In the genomic region with DNA sequence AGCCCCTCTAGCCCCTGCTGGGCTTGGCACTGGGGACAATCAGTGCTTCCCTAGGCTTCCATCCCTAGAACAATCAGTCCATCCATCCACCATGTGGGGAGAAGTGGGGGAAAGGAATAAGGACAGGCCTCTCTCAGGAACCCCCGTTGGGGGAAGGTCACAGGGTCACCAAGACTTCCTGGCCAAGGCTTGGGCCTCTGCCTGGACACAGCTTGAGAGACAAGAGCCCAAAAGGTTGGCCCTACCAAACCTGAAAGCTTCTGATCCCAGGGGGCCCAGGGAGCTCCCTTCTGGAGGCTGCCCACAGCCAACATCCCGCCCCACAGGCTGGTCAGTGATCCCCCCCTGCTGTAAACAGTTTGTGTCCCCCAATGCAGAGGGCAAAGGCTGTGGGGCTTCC, we compare ENCODE assay signal across 17 cellular contexts. TPM values are rescaled to one million over a fixed set of nuclear protein-coding genes. Genes with fewer than 3 reads are reported as not detected.
A peak's percentile ranks its signal among the peaks of the same experiment; 100 is the strongest.
DNase-seq lines count a peak whose midpoint lies in the region; ATAC-seq and TF ChIP-seq lines count a peak whose summit lies in the region.
"Had no signal": no experiment of that assay in that cellular context is flagged by ENCODE, and none has a peak within 500 bp of the region (broad histone marks: within the 10 kb centered on the region; RNA-seq: fewer than 3 reads in every experiment).

No MANE protein-coding gene starts in this region.

- TF ChIP-seq CTCF in left ventricle myocardium inferior (IDR thresholded peaks at IDR 0.05; ENCODE audit: borderline replicate concordance) (no peak), ascending aorta (IDR thresholded peaks at IDR 0.05) (no peak), thoracic aorta (IDR thresholded peaks at IDR 0.05) (no peak)

- H2AK5ac ChIP-seq in mesenchymal stem cell (ENCODE audit: low read length, severe bottlenecking): no peak overlapping the region

- H3K27ac ChIP-seq in left ventricle myocardium inferior (replicated peaks) (peak overlapping the region; percentile 82), ascending aorta (peak overlapping the region; percentile 64 to 78), mesenchymal stem cell (ENCODE audit: low read length, poor library complexity, severe bottlenecking) (no peak overlapping the region), thoracic aorta (peak overlapping the region; percentile 58 to 75)
- H3K27ac ChIP-seq: GM23248, prostate gland had no signal

- H4K91ac ChIP-seq in mesenchymal stem cell (ENCODE audit: low read length): no peak overlapping the region

- ATAC-seq in Right ventricle myocardium inferior: no peak
- ATAC-seq in thoracic aorta (ENCODE audit: insufficient number of reproducible peaks, low FRiP score, low read depth): no peak
- no peak for ATAC-seq in HG03039 (IDR thresholded peaks at IDR 0.05; ENCODE audit: unreplicated experiment)
- ATAC-seq in HG02571 (IDR thresholded peaks at IDR 0.05; ENCODE audit: unreplicated experiment): no peak

- H2BK15ac ChIP-seq in mesenchymal stem cell (ENCODE audit: low read depth, poor library complexity, severe bottlenecking): peak overlapping the region; percentile 67

- no peak overlapping the region for H3K14ac ChIP-seq in mesenchymal stem cell (ENCODE audit: low read length in 2 of 2)

- no peak overlapping the region for H3K18ac ChIP-seq in mesenchymal stem cell (ENCODE audit: low read depth in 1 of 2, low read length in 2 of 2)

- 61% methylated on average over 2 of the region's 2 CpGs for WGBS in mesenchymal stem cell

- no peaks in the 10 kb centered on the region for H3K27me3 ChIP-seq in left ventricle myocardium inferior (ENCODE audit: low read depth)
- no peaks in the 10 kb centered on the region for H3K27me3 ChIP-seq in ascending aorta
- H3K27me3 ChIP-seq in mesenchymal stem cell (ENCODE audit: control insufficient read depth in 1 of 2, insufficient read depth in 1 of 2, low read length in 2 of 2): peaks cover 50 to 74% of the 10 kb centered on the region in 2 experiments
- no peaks in the 10 kb centered on the region for H3K27me3 ChIP-seq in thoracic aorta (replicated peaks; ENCODE audit: insufficient read depth)

- intact Hi-C loops in left ventricle myocardium inferior (cut with micrococcal nuclease): no loop called here
- intact Hi-C loops in Right ventricle myocardium inferior (cut with DNase I): no loop called here
- intact Hi-C loops in ascending aorta (cut with DNase I): loop anchor here (5.0 kb wide), 1 partner anchor 102 kb away; no protein-coding TSS in a partner anchor

- H3K4ac ChIP-seq in mesenchymal stem cell (ENCODE audit: low read depth in 1 of 2, low read length in 2 of 2): no peak overlapping the region

- no peaks in the 10 kb centered on the region for H3K79me1 ChIP-seq in mesenchymal stem cell (replicated peaks; ENCODE audit: low read length, poor library complexity, severe bottlenecking)

- H4K8ac ChIP-seq in mesenchymal stem cell (ENCODE audit: low read length): no peak overlapping the region

- H3K4me2 ChIP-seq in mesenchymal stem cell (ENCODE audit: low read length, poor library complexity, severe bottlenecking): no peak overlapping the region

- H3K4me1 ChIP-seq in left ventricle myocardium inferior: peaks cover 90% of the 10 kb centered on the region
- H3K4me1 ChIP-seq in ascending aorta: peaks cover 10 to 29% of the 10 kb centered on the region in 2 donors
- H3K4me1 ChIP-seq in mesenchymal stem cell (ENCODE audit: control insufficient read depth, insufficient read depth, low read depth, low read length): peaks cover 15% of the 10 kb centered on the region
- H3K4me1 ChIP-seq in thoracic aorta (ENCODE audit: control insufficient read depth in 1 of 2, low read depth in 2 of 2): peaks cover 16 to 57% of the 10 kb centered on the region in 2 donors
- H3K4me1 ChIP-seq: BE2C, prostate gland had no signal

- H3K9me3 ChIP-seq in left ventricle myocardium inferior (replicated peaks) (no peaks in the 10 kb centered on the region), ascending aorta (no peaks in the 10 kb centered on the region), mesenchymal stem cell (ENCODE audit: control insufficient read depth, low read length) (no peaks in the 10 kb centered on the region), thoracic aorta (no peaks in the 10 kb centered on the region)
- H3K9me3 ChIP-seq: BE2C, MG63, prostate gland had no signal

- no peak overlapping the region for H2BK12ac ChIP-seq in mesenchymal stem cell (ENCODE audit: low read length in 2 of 2)

- peak overlapping the region; percentile 75 for H3K4me3 ChIP-seq in left ventricle myocardium inferior
- peak overlapping the region in 1 of 2 donors; percentile 64 for H3K4me3 ChIP-seq in ascending aorta
- H3K4me3 ChIP-seq in mesenchymal stem cell (ENCODE audit: insufficient read depth in 1 of 2, low read depth in 1 of 2, low read length in 2 of 2): no peak overlapping the region
- H3K4me3 ChIP-seq in thoracic aorta: peak overlapping the region; percentile 80
- H3K4me3 ChIP-seq: GM23248, MG63 had no signal

- no peaks in the 10 kb centered on the region for H3K36me3 ChIP-seq in left ventricle myocardium inferior
- H3K36me3 ChIP-seq in ascending aorta: no peaks in the 10 kb centered on the region
- no peaks in the 10 kb centered on the region for H3K36me3 ChIP-seq in mesenchymal stem cell (ENCODE audit: control insufficient read depth in 1 of 2, insufficient read depth in 2 of 2, low read depth in 1 of 2, low read length in 2 of 2)
- no peaks in the 10 kb centered on the region for H3K36me3 ChIP-seq in thoracic aorta
- H3K36me3 ChIP-seq: BE2C, MG63, prostate gland had no signal

- no peak overlapping the region for H2BK120ac ChIP-seq in mesenchymal stem cell (ENCODE audit: low read depth, low read length)

- no peak overlapping the region for H2AFZ ChIP-seq in mesenchymal stem cell (ENCODE audit: low read depth, low read length)
- H2AFZ ChIP-seq: GM23248 had no signal

- H2BK5ac ChIP-seq in mesenchymal stem cell (ENCODE audit: low read depth, low read length, poor library complexity, severe bottlenecking): no peak overlapping the region

- H3K23ac ChIP-seq in mesenchymal stem cell (ENCODE audit: low read length in 2 of 2): no peak overlapping the region

- H3K9ac ChIP-seq in mesenchymal stem cell (ENCODE audit: low read length): no peak overlapping the region
- H3K9ac ChIP-seq: GM23248 had no signal

- no peak for DNase-seq in left ventricle myocardium inferior
- no peak for DNase-seq in Right ventricle myocardium inferior (ENCODE audit: missing footprints)
- DNase-seq in ascending aorta (ENCODE audit: low spot score in 2 of 2): no peak
- no peak for DNase-seq in mesenchymal stem cell
- no peak for DNase-seq in thoracic aorta (ENCODE audit: low spot score)
- DNase-seq in effector CD8-positive, alpha-beta T cell (lab: John Stamatoyannopoulos, UW): no peak
- DNase-seq: activated CD4-positive, alpha-beta T cell treated with anti-CD3 and anti-CD28 coated beads for 4 hours; BE2C; DND-41; foreskin melanocyte; GM23248; MG63; NCI-H2107; stimulated activated naive CD4-positive, alpha-beta T cell had no signal

RNA-seq across cellular contexts. Expression of a gene that starts 16.2 kb away (rescaled TPM):
- total RNA-seq in left ventricle myocardium inferior (24.0 TPM), Right ventricle myocardium inferior (14.3 TPM), ascending aorta (24.6 TPM), thoracic aorta (10 to 100 TPM; 31.7 to 55.4 TPM)
- polyA plus RNA-seq in mesenchymal stem cell (2013, experiment 1 of 2): 13.8 TPM
- 12.8 TPM for polyA plus RNA-seq in mesenchymal stem cell (2013, experiment 2 of 2)

RNA-seq across cellular contexts. Expression of a gene that starts 42.4 kb away (rescaled TPM):
- total RNA-seq in left ventricle myocardium inferior: not detected
- total RNA-seq in Right ventricle myocardium inferior: not detected
- not detected for total RNA-seq in ascending aorta
- 0.01 TPM for polyA plus RNA-seq in mesenchymal stem cell (2013, experiment 1 of 2)
- polyA plus RNA-seq in mesenchymal stem cell (2013, experiment 2 of 2): not detected
- total RNA-seq in thoracic aorta: under 1 TPM in 1 of 2 donors, not detected in 1; 0.14 TPM
- total RNA-seq: GM23248 had no signal
- polyA plus RNA-seq: GM23248 had no signal

Comparison
In these comparisons a context has a peak if more than half of its experiments do, and no peak if none do; other contexts are left out.
1. H3K4me3 ChIP-seq: peak in left ventricle myocardium inferior (single experiment) and thoracic aorta (single experiment); none in mesenchymal stem cell (0 of 2).